In the genomic region with DNA sequence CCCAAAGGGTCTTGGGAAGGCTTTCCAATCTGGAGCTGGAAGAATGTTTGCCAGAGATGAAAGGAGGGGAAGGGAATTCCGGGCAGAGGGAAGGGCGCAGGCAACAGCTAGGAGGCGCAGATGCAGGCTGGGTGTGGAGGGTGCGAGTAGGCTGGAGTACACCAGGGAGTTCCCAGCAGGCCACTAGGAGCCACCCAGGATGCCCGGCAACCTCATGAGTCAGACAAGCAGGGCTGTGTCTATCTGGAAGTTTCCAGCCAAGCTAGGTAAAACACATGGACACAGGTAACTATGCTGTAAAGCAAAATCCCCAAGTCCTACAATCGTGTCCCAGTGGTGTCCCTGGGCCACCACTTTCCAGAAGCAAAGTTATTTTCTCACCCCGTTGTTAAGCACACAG, we compare ENCODE assay signal across 9 cellular contexts. TPM values are rescaled to one million over a fixed set of nuclear protein-coding genes. Genes with fewer than 3 reads are reported as not detected.
A peak's percentile ranks its signal among the peaks of the same experiment; 100 is the strongest.
DNase-seq lines count a peak whose midpoint lies in the region; ATAC-seq and TF ChIP-seq lines count a peak whose summit lies in the region.
"Had no signal": no experiment of that assay in that cellular context is flagged by ENCODE, and none has a peak within 500 bp of the region (broad histone marks: within the 10 kb centered on the region; RNA-seq: fewer than 3 reads in every experiment).

No MANE protein-coding gene starts in this region.

- 55 to 67% (median 61%) methylated on average over 5 to 7 of the region's 7 CpGs for WGBS in adrenal gland, 4 donors

- peaks cover 12 to 13% of the 10 kb centered on the region in 2 donors for H3K27me3 Mint-ChIP-seq in T-cell

- peak overlapping the region in 2 of 5 donors; percentile 64 to 87 for H3K27ac ChIP-seq in adrenal gland

- H3K9me3 ChIP-seq in adrenal gland (replicated peaks in 1 of 3), result no peaks in the 10 kb centered on the region

- H3K27me3 ChIP-seq in H7 (ENCODE audit: control insufficient read depth, insufficient read depth, low read length), result peaks cover 34% of the 10 kb centered on the region
- no peaks in the 10 kb centered on the region for H3K27me3 ChIP-seq in adrenal gland

- POLR2A ChIA-PET in T-cell (lab: Charles Lee), result no interaction called here

- DNase-seq in H7 (peak; percentile 56), T-cell (no peak), foreskin fibroblast (peak in 1 of 2 donors; percentile 80), DMS79 treated with DMSO at 0.1 percent for 48 hours (lab: John Stamatoyannopoulos, UW) (no peak), adrenal gland (no peak), germinal center (ENCODE audit: low spot score) (no peak)
- no peak for DNase-seq in stimulated activated effector memory CD8-positive, alpha-beta T cell treated with anti-CD3 and anti-CD28 coated beads, Interleukin-12 subunit alpha, Interleukin-12 subunit beta, amount 100 ng/mL, for 72 hours (ENCODE audit: low spot score in 2 of 2)

- peak overlapping the region; percentile 82 to 84 (median 83) for H3K4me3 Mint-ChIP-seq in T-cell
- peak overlapping the region; percentile 74 for H3K4me3 Mint-ChIP-seq in stimulated activated effector memory CD8-positive, alpha-beta T cell treated with anti-CD3 and anti-CD28 coated beads, Interleukin-12 subunit alpha, Interleukin-12 subunit beta, amount 100 ng/mL, for 72 hours

- TF ChIP-seq CTCF in foreskin fibroblast (IDR thresholded peaks at IDR 0.05; ENCODE audit: low read depth, low read length), result no peak
- no peak for TF ChIP-seq CTCF in adrenal gland (IDR thresholded peaks at IDR 0.05)

- H3K36me3 Mint-ChIP-seq in T-cell, result no peaks in the 10 kb centered on the region
- no peaks in the 10 kb centered on the region for H3K36me3 Mint-ChIP-seq in stimulated activated effector memory CD8-positive, alpha-beta T cell treated with anti-CD3 and anti-CD28 coated beads, Interleukin-12 subunit alpha, Interleukin-12 subunit beta, amount 100 ng/mL, for 72 hours

- intact Hi-C loops in adrenal gland (cut with DNase I), result loop anchor here in 1 of 2 donors (10.0 kb wide), 1 partner anchor 158 kb away; the partner anchor contains the start of gene CAPZB

- peaks cover 5 to 7% of the 10 kb centered on the region in 2 donors for H3K4me1 ChIP-seq in adrenal gland (replicated peaks in 1 of 2)

- H3K4me1 Mint-ChIP-seq in T-cell, result peaks cover 26 to 38% (median 27%) of the 10 kb centered on the region in 3 donors
- H3K4me1 Mint-ChIP-seq in stimulated activated effector memory CD8-positive, alpha-beta T cell treated with anti-CD3 and anti-CD28 coated beads, Interleukin-12 subunit alpha, Interleukin-12 subunit beta, amount 100 ng/mL, for 72 hours, result peaks cover 31% of the 10 kb centered on the region

- H3K4me3 ChIP-seq in H7 (ENCODE audit: insufficient read depth, low read depth, low read length) (no peak overlapping the region), foreskin fibroblast (ENCODE audit: low read depth in 1 of 2, low read length in 2 of 2) (peak overlapping the region; percentile 47 to 61), adrenal gland (peak overlapping the region in 1 of 4 donors; percentile 82)

- H3K36me3 ChIP-seq in H7 (replicated peaks; ENCODE audit: control insufficient read depth, insufficient read depth, low read length) (no peaks in the 10 kb centered on the region), adrenal gland (replicated peaks in 1 of 2) (no peaks in the 10 kb centered on the region)

- no peaks in the 10 kb centered on the region for H3K9me3 Mint-ChIP-seq in T-cell
- H3K9me3 Mint-ChIP-seq in stimulated activated effector memory CD8-positive, alpha-beta T cell treated with anti-CD3 and anti-CD28 coated beads, Interleukin-12 subunit alpha, Interleukin-12 subunit beta, amount 100 ng/mL, for 72 hours, result no peaks in the 10 kb centered on the region

- CTCF ChIA-PET in T-cell (lab: Charles Lee), result no interaction called here

- ATAC-seq in T-cell (replicated peaks in 1 of 4) (no peak), GM21825 (IDR thresholded peaks at IDR 0.05; ENCODE audit: unreplicated experiment) (no peak)
- no peak for ATAC-seq in stimulated activated effector memory CD8-positive, alpha-beta T cell treated with anti-CD3 and anti-CD28 coated beads, Interleukin-12 subunit alpha, Interleukin-12 subunit beta, amount 100 ng/mL, for 72 hours

- peak overlapping the region in 1 of 2 donors; percentile 55 for H3K27ac Mint-ChIP-seq in T-cell
- no peak overlapping the region for H3K27ac Mint-ChIP-seq in stimulated activated effector memory CD8-positive, alpha-beta T cell treated with anti-CD3 and anti-CD28 coated beads, Interleukin-12 subunit alpha, Interleukin-12 subunit beta, amount 100 ng/mL, for 72 hours

- TF ChIP-seq POLR2A in adrenal gland (IDR thresholded peaks at IDR 0.05), result no peak

RNA-seq across cellular contexts. Expression of gene NBL1, which starts 1.0 kb away (rescaled TPM):
- total RNA-seq in H7 (2014; rRNA removed; shearing (Covaris generic)), result 26.9 and 47.4 TPM in 2 replicates
- total RNA-seq in T-cell (10 to 100 TPM; 11.4 to 38.1 (median 13.7) TPM), adrenal gland (10 to 100 TPM; 12.8 to 61.0 (median 29.7) TPM)
- polyA plus RNA-seq in adrenal gland, result 10 to 100 TPM; 11.3 to 42.7 (median 29.4) TPM

RNA-seq across cellular contexts. Expression of gene HTR6, which starts 21.6 kb away (rescaled TPM):
- 0.45 and 1.9 TPM in 2 replicates for total RNA-seq in H7 (2014; rRNA removed; shearing (Covaris generic))
- under 1 TPM; 0.16 to 0.90 (median 0.19) TPM for total RNA-seq in T-cell
- total RNA-seq in adrenal gland, result not detected
- polyA plus RNA-seq in adrenal gland, result not detected
- total RNA-seq: liver had no signal
- polyA plus RNA-seq: liver had no signal
